ENCODE assay signal across 11 cellular contexts in the genomic region with DNA sequence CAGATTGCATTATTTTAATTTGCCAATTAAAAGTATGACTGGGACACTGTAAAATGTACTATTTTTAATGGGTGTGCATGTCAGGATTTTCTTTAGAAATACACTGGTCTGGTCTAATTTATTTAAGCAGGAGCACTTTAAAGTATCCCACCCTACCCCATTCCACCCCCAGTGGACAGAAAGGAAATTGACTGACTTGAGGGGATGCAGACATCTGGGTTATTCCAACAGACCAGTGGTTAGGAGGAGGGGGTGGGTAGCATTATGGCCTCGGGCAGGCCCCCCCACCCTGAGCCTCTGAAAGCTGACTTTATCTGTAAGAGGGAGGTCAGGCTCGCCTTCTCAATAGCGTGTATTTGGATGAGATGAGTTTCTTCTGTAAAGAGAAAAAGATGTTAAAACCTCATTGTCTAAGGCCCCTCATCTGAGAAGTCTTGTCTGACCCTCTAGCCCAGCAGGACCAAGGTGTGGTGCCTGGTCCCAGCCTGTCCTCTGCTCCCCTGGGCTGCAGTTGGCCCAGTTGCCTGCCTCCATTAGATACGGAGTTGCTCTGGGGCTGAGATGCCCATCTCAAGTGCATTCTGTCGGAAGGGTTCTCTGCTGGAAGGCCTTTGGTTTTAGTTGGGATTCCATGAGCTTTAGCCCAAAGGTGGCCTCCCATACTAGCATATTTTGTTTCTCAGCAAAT. TPM values are rescaled to one million over a fixed set of nuclear protein-coding genes. Genes with fewer than 3 reads are reported as not detected.
DNase-seq lines count a peak whose midpoint lies in the region; ATAC-seq and TF ChIP-seq lines count a peak whose summit lies in the region.
"Had no signal": no experiment of that assay in that cellular context is flagged by ENCODE, and none has a peak within 500 bp of the region (broad histone marks: within the 10 kb centered on the region; RNA-seq: fewer than 3 reads in every experiment).

No MANE protein-coding gene starts in this region.

- no peak overlapping the region for H3K4me3 Mint-ChIP-seq in activated CD8-positive, alpha-beta memory T cell treated with anti-CD3 and anti-CD28 coated beads, Interleukin-2, amount 10 ng/mL, durations not matched to agents 7 days and 5 days
- H3K4me3 Mint-ChIP-seq in IgD-negative memory B cell: peak overlapping the region in 1 of 4 donors; percentile 88

- H3K36me3 ChIP-seq in colonic mucosa: peaks cover 17% of the 10 kb centered on the region
- H3K36me3 ChIP-seq in sigmoid colon: peaks cover 44 to 76% (median 61%) of the 10 kb centered on the region in 4 donors

- H3K27ac ChIP-seq in colonic mucosa (peak overlapping the region; percentile 95), sigmoid colon (no peak overlapping the region)
- H3K27ac ChIP-seq: right lobe of liver had no signal

- TF ChIP-seq POLR2A in sigmoid colon (IDR thresholded peaks at IDR 0.05): no peak

- WGBS in sigmoid colon, 2 donors: 55 to 70% methylated on average over 5 of the region's 5 CpGs

- no peak overlapping the region for H3K4me3 ChIP-seq in colonic mucosa
- H3K4me3 ChIP-seq in sigmoid colon: no peak overlapping the region
- H3K4me3 ChIP-seq: right lobe of liver had no signal

- H3K27me3 Mint-ChIP-seq in activated CD8-positive, alpha-beta memory T cell treated with anti-CD3 and anti-CD28 coated beads, Interleukin-2, amount 10 ng/mL, durations not matched to agents 7 days and 5 days: peaks cover 2% of the 10 kb centered on the region
- no peaks in the 10 kb centered on the region for H3K27me3 Mint-ChIP-seq in IgD-negative memory B cell

- peak overlapping the region; percentile 16 for H3K27ac Mint-ChIP-seq in activated CD8-positive, alpha-beta memory T cell treated with anti-CD3 and anti-CD28 coated beads, Interleukin-2, amount 10 ng/mL, durations not matched to agents 7 days and 5 days
- peak overlapping the region in 2 of 3 donors; percentile 4 to 71 for H3K27ac Mint-ChIP-seq in IgD-negative memory B cell

- H3K9ac ChIP-seq in colonic mucosa (ENCODE audit: low read depth in 2 of 2, low read length in 2 of 2): peak overlapping the region; percentile 28 to 99

- peaks cover 44% of the 10 kb centered on the region for H3K4me1 Mint-ChIP-seq in activated CD8-positive, alpha-beta memory T cell treated with anti-CD3 and anti-CD28 coated beads, Interleukin-2, amount 10 ng/mL, durations not matched to agents 7 days and 5 days
- H3K4me1 Mint-ChIP-seq in IgD-negative memory B cell: peaks cover 13 to 20% (median 19%) of the 10 kb centered on the region in 3 donors

- H3K27me3 ChIP-seq in colonic mucosa (no peaks in the 10 kb centered on the region), sigmoid colon (no peaks in the 10 kb centered on the region)
- H3K27me3 ChIP-seq: right lobe of liver had no signal

- H3K4me1 ChIP-seq in colonic mucosa: peaks cover 22% of the 10 kb centered on the region
- peaks cover 0 to 25% (median 22%) of the 10 kb centered on the region in 4 donors for H3K4me1 ChIP-seq in sigmoid colon

- TF ChIP-seq CTCF in colonic mucosa (IDR thresholded peaks at IDR 0.05) (no peak), sigmoid colon (IDR thresholded peaks at IDR 0.05) (no peak)

- no peaks in the 10 kb centered on the region for H3K9me3 ChIP-seq in colonic mucosa
- no peaks in the 10 kb centered on the region for H3K9me3 ChIP-seq in sigmoid colon
- H3K9me3 ChIP-seq: right lobe of liver had no signal

- CTCF ChIA-PET in activated CD8-positive, alpha-beta memory T cell treated with anti-CD3 and anti-CD28 coated beads, Interleukin-2, amount 10 ng/mL, durations not matched to agents 7 days and 5 days (lab: Charles Lee): no interaction called here

- no peaks in the 10 kb centered on the region for H3K9me3 Mint-ChIP-seq in activated CD8-positive, alpha-beta memory T cell treated with anti-CD3 and anti-CD28 coated beads, Interleukin-2, amount 10 ng/mL, durations not matched to agents 7 days and 5 days (ENCODE audit: low read depth)
- peaks cover 0 to 2% (median 0%) of the 10 kb centered on the region in 3 donors for H3K9me3 Mint-ChIP-seq in IgD-negative memory B cell

- no peak for TF ChIP-seq EP300 in sigmoid colon (IDR thresholded peaks at IDR 0.05)

- no peak for DNase-seq in activated CD8-positive, alpha-beta memory T cell treated with anti-CD3 and anti-CD28 coated beads, Interleukin-2, amount 10 ng/mL, durations not matched to agents 7 days and 5 days
- no peak for DNase-seq in activated CD8-positive, alpha-beta memory T cell treated with anti-CD3 and anti-CD28 coated beads, Interleukin-2, amount 50 U/mL, for 48 hours
- DNase-seq in colonic mucosa: peak; percentile 23
- DNase-seq in sigmoid colon: peak; percentile 40
- no peak for DNase-seq in AG08395 (ENCODE audit: low spot score)
- DNase-seq in NCI-H748 (lab: John Stamatoyannopoulos, UW; ENCODE audit: unreplicated experiment): no peak

- ATAC-seq in activated CD8-positive, alpha-beta memory T cell treated with anti-CD3 and anti-CD28 coated beads, Interleukin-2, amount 10 ng/mL, durations not matched to agents 7 days and 5 days: no peak
- ATAC-seq in HG03159 (IDR thresholded peaks at IDR 0.05; ENCODE audit: unreplicated experiment): no peak
- ATAC-seq: Panc1, right lobe of liver had no signal

- peaks cover 75% of the 10 kb centered on the region for H3K36me3 Mint-ChIP-seq in activated CD8-positive, alpha-beta memory T cell treated with anti-CD3 and anti-CD28 coated beads, Interleukin-2, amount 10 ng/mL, durations not matched to agents 7 days and 5 days
- H3K36me3 Mint-ChIP-seq in IgD-negative memory B cell: peaks cover 3% of the 10 kb centered on the region

- intact Hi-C loops in colonic mucosa (cut with DNase I) (no loop called here), sigmoid colon (cut with DNase I) (loop anchor here (5.0 to 10.0 kb wide), 2 partner anchors 56 to 1346 kb away; a partner anchor contains a TSS)

RNA-seq across cellular contexts. Expression of a gene that starts 4.4 kb away (rescaled TPM):
- total RNA-seq in activated CD8-positive, alpha-beta memory T cell treated with anti-CD3 and anti-CD28 coated beads, Interleukin-2, amount 10 ng/mL, durations not matched to agents 7 days and 5 days: 100 to 1,000 TPM; 268 to 391 TPM
- polyA plus RNA-seq in IgD-negative memory B cell: 70.6 TPM
- 100 to 1,000 TPM; 286 to 385 TPM for total RNA-seq in colonic mucosa
- total RNA-seq in sigmoid colon: 100 to 1,000 TPM in 1 of 4 donors, 10 to 100 TPM in 3; 77.8 to 101 (median 83.0) TPM
- polyA plus RNA-seq in sigmoid colon: 100 to 1,000 TPM; 212 to 227 (median 219) TPM

RNA-seq across cellular contexts. Expression of a gene that starts 21.5 kb away (rescaled TPM):
- total RNA-seq in activated CD8-positive, alpha-beta memory T cell treated with anti-CD3 and anti-CD28 coated beads, Interleukin-2, amount 10 ng/mL, durations not matched to agents 7 days and 5 days: not detected
- not detected for polyA plus RNA-seq in IgD-negative memory B cell
- not detected for total RNA-seq in colonic mucosa
- total RNA-seq in sigmoid colon: not detected
- polyA plus RNA-seq in sigmoid colon: under 1 TPM in 1 of 3 donors, not detected in 2; 0.01 TPM
- total RNA-seq: right lobe of liver had no signal
- polyA plus RNA-seq: keratinocyte had no signal

RNA-seq across cellular contexts. Expression of a gene that starts 23.9 kb away (rescaled TPM):
- 100 to 1,000 TPM; 117 to 120 TPM for total RNA-seq in activated CD8-positive, alpha-beta memory T cell treated with anti-CD3 and anti-CD28 coated beads, Interleukin-2, amount 10 ng/mL, durations not matched to agents 7 days and 5 days
- polyA plus RNA-seq in IgD-negative memory B cell (58.1 TPM), sigmoid colon (100 to 1,000 TPM in 1 of 3 donors, 10 to 100 TPM in 2; 46.2 to 121 (median 47.6) TPM)
- total RNA-seq in colonic mucosa (100 to 1,000 TPM; 101 to 159 TPM), sigmoid colon (10 to 100 TPM; 26.0 to 66.5 (median 41.6) TPM)

RNA-seq across cellular contexts. Expression of a gene that starts 55.0 kb away (rescaled TPM):
- 100 to 1,000 TPM; 144 to 168 TPM for total RNA-seq in activated CD8-positive, alpha-beta memory T cell treated with anti-CD3 and anti-CD28 coated beads, Interleukin-2, amount 10 ng/mL, durations not matched to agents 7 days and 5 days
- polyA plus RNA-seq in IgD-negative memory B cell (227 TPM), sigmoid colon (100 to 1,000 TPM; 131 to 177 (median 156) TPM)
- total RNA-seq in colonic mucosa (100 to 1,000 TPM in 1 of 2 donors, 10 to 100 TPM in 1; 64.8 to 182 TPM), sigmoid colon (100 to 1,000 TPM in 3 of 4 donors, 10 to 100 TPM in 1; 77.8 to 231 (median 185) TPM)

Comparison
In these comparisons a context has a peak if more than half of its experiments do, and no peak if none do; other contexts are left out.
1. DNase-seq: peak in colonic mucosa (single experiment) and sigmoid colon (single experiment); none in activated CD8-positive, alpha-beta memory T cell treated with anti-CD3 and anti-CD28 coated beads, Interleukin-2, amount 10 ng/mL, durations not matched to agents 7 days and 5 days (single experiment), activated CD8-positive, alpha-beta memory T cell treated with anti-CD3 and anti-CD28 coated beads, Interleukin-2, amount 50 U/mL, for 48 hours (single experiment), AG08395 (single experiment) and NCI-H748 (single experiment).